In genomic region chr2:636649-637405, GRCh38 we compare ENCODE assay signal across 1 cellular context.
A peak's percentile ranks its signal among the peaks of the same experiment; 100 is the strongest.
TF ChIP-seq lines count a peak whose summit lies in the region.

No MANE protein-coding gene starts in this region.

TF ChIP-seq in HepG2, 621 proteins besides CTCF, POLR2A, EP300 and RAD21 (continued from another document and continues in another):
- TF ChIP-seq ZNF513 (CRISPR knock-in tag; conservative IDR thresholded peaks at IDR 0.05) (no peak), RNF2 (conservative IDR thresholded peaks at IDR 0.05; ENCODE audit: low read depth) (peak; percentile 57; the same call in 1 of the 2 replicates), ZNF552 (CRISPR knock-in tag; IDR thresholded peaks at IDR 0.05; ENCODE audit: borderline replicate concordance) (0 out of 2 replicates have a peak, but pooled peaks have one; percentile 54), ONECUT2 (CRISPR knock-in tag; IDR thresholded peaks at IDR 0.05) (0 out of 2 replicates have a peak, but pooled peaks have one; percentile 28), ZBTB3 (CRISPR knock-in tag; IDR thresholded peaks at IDR 0.05; ENCODE audit: borderline replicate concordance, low read depth) (no peak), SIN3B (IDR thresholded peaks at IDR 0.05; ENCODE audit: low read length) (no peak), ZNF18 (CRISPR knock-in tag; IDR thresholded peaks at IDR 0.05; ENCODE audit: insufficient replicate concordance) (no peak), ZNF530 (CRISPR knock-in tag; IDR thresholded peaks at IDR 0.05; ENCODE audit: low read depth) (no peak), MXD1 (CRISPR knock-in tag; IDR thresholded peaks at IDR 0.05) (peak; percentile 68; the same call in 1 of the 2 replicates), ZNF672 (CRISPR knock-in tag; IDR thresholded peaks at IDR 0.05) (no peak), MATR3 (CRISPR knock-in tag; IDR thresholded peaks at IDR 0.05) (no peak), ZNF256 (CRISPR knock-in tag; conservative IDR thresholded peaks at IDR 0.05) (peak; percentile 85; the same call in 1 of the 2 replicates), TEAD2 (CRISPR knock-in tag; IDR thresholded peaks at IDR 0.05) (peak; percentile 85; the same call in 1 of the 2 replicates), MED13 (CRISPR knock-in tag; IDR thresholded peaks at IDR 0.05) (0 out of 2 replicates have a peak, but pooled peaks have one; percentile 62), MIER3 (CRISPR knock-in tag; IDR thresholded peaks at IDR 0.05; ENCODE audit: borderline replicate concordance) (no peak), TBP (CRISPR knock-in tag; IDR thresholded peaks at IDR 0.05) (no peak), ZBTB40 (IDR thresholded peaks at IDR 0.05) (no peak), ZBTB40 (CRISPR knock-in tag; IDR thresholded peaks at IDR 0.05) (peak; percentile 55; the same call in 1 of the 2 replicates), ZC3H4 (CRISPR knock-in tag; IDR thresholded peaks at IDR 0.05; ENCODE audit: borderline replicate concordance) (no peak), NFYC (CRISPR knock-in tag; IDR thresholded peaks at IDR 0.05) (no peak; the same call in 1 of the 2 replicates), E2F5 (CRISPR knock-in tag; conservative IDR thresholded peaks at IDR 0.05) (peak; percentile 57; the same call in 1 of the 2 replicates), SNRNP70 (IDR thresholded peaks at IDR 0.05; ENCODE audit: low read depth, low read length) (no peak), PREB (CRISPR knock-in tag; IDR thresholded peaks at IDR 0.05) (no peak), ELF1 (CRISPR knock-in tag; IDR thresholded peaks at IDR 0.05) (no peak), MAX (IDR thresholded peaks at IDR 0.05) (peak; percentile 95), IKZF4 (CRISPR knock-in tag; IDR thresholded peaks at IDR 0.05; ENCODE audit: borderline replicate concordance, low read depth, not compliant biosample characterization) (peak; percentile 85), ZNF766 (CRISPR knock-in tag; IDR thresholded peaks at IDR 0.05; ENCODE audit: borderline replicate concordance) (no peak), STAT5B (CRISPR knock-in tag; IDR thresholded peaks at IDR 0.05) (no peak), NFKB2 (CRISPR knock-in tag; IDR thresholded peaks at IDR 0.05; ENCODE audit: borderline replicate concordance) (peak; percentile 91), ZNF563 (CRISPR knock-in tag; IDR thresholded peaks at IDR 0.05) (0 out of 2 replicates have a peak, but pooled peaks have one; percentile 6), SRSF4 (IDR thresholded peaks at IDR 0.05; ENCODE audit: low read depth, low read length, poor library complexity, severe bottlenecking) (no peak), ZNF503 (CRISPR knock-in tag; IDR thresholded peaks at IDR 0.05) (no peak), NONO (IDR thresholded peaks at IDR 0.05) (no peak), NONO (CRISPR knock-in tag; conservative IDR thresholded peaks at IDR 0.05) (no peak), HNRNPUL1 (IDR thresholded peaks at IDR 0.05; ENCODE audit: low read depth, low read length) (no peak), MAZ (IDR thresholded peaks at IDR 0.05; ENCODE audit: borderline replicate concordance, low read depth, low read length) (no peak), MAZ (CRISPR knock-in tag; IDR thresholded peaks at IDR 0.05; ENCODE audit: low read depth) (peak; percentile 35; the same call in 1 of the 2 replicates), LBX2 (CRISPR knock-in tag; IDR thresholded peaks at IDR 0.05; ENCODE audit: borderline replicate concordance) (no peak), ZNF512 (CRISPR knock-in tag; IDR thresholded peaks at IDR 0.05) (no peak), ARHGAP35 (CRISPR knock-in tag; IDR thresholded peaks at IDR 0.05; ENCODE audit: borderline replicate concordance) (no peak), ZNF784 (CRISPR knock-in tag; IDR thresholded peaks at IDR 0.05; ENCODE audit: borderline replicate concordance) (peak; percentile 85)
